Comparison of ENCODE assay signal across 31 cellular contexts in genomic region chr14:37194698-37195097, GRCh38. TPM values are rescaled to one million over a fixed set of nuclear protein-coding genes. Genes with fewer than 3 reads are reported as not detected.
"Had no signal": no experiment of that assay in that cellular context is flagged by ENCODE, and none has a peak within 500 bp of the region (broad histone marks: within the 10 kb centered on the region; RNA-seq: fewer than 3 reads in every experiment).

No MANE protein-coding gene starts in this region.

- H3K27me3 ChIP-seq: brain microvascular endothelial cell, esophagus squamous epithelium, neural progenitor cell, tibial nerve had no signal

- H3K36me3 ChIP-seq: brain microvascular endothelial cell, esophagus squamous epithelium, left lung, lower lobe of right lung, neural progenitor cell, spleen, tibial nerve, WERI-Rb-1 had no signal

- H3K9me3 ChIP-seq: esophagus squamous epithelium, left lung, lower lobe of right lung, psoas muscle had no signal

- H2AFZ ChIP-seq: neural progenitor cell, parathyroid adenoma had no signal

- H3K4me3 ChIP-seq: esophagus squamous epithelium, left lung, lower lobe of right lung, neural progenitor cell, psoas muscle, spleen, tibial nerve had no signal

- H3K9ac ChIP-seq: neural progenitor cell, parathyroid adenoma had no signal

- H3K27ac ChIP-seq: brain microvascular endothelial cell, esophagus squamous epithelium, left lung, lower lobe of right lung, neural progenitor cell, parathyroid adenoma, psoas muscle, spleen, tibial nerve, WERI-Rb-1 had no signal

- FAIRE-seq: astrocyte, frontal cortex, islet of Langerhans, TTC549 had no signal

- DNase-seq: activated CD4-positive, alpha-beta T cell treated with anti-CD3 and anti-CD28 coated beads, Interleukin-2, amount 10 ng/mL, durations not matched to agents 24 days and 14 days; activated CD4-positive, CD25-positive, alpha-beta regulatory T cell treated with anti-CD3 and anti-CD28 coated beads, Interleukin-2, amount 50 U/mL, for 72 hours; activated CD8-positive, alpha-beta T cell treated with anti-CD3 and anti-CD28 coated beads for 36 hours; activated gamma-delta T cell treated with Interleukin-2 at 50 U/mL for 16 hours; activated naive CD4-positive, alpha-beta T cell treated with anti-CD3 and anti-CD28 coated beads, Interleukin-2, amount 50 U/mL, for 16 hours; activated T-cell treated with anti-CD3 and anti-CD28 coated beads, Interleukin-2, amount 50 U/mL, for 4 hours; amniotic stem cell; brain microvascular endothelial cell; central memory CD4-positive, alpha-beta T cell; endodermal cell; esophagus squamous epithelium; left lung; lower lobe of right lung; mesendoderm; natural killer cell; occipital lobe; psoas muscle; spleen; stimulated activated CD4-positive, alpha-beta T cell treated with anti-CD3 and anti-CD28 coated beads, Interleukin-2, amount 100 ng/mL, for 48 hours; stimulated activated naive CD4-positive, alpha-beta T cell treated with Interleukin-2 at 50 U/mL for 16 hours; T-helper 9 cell; WERI-Rb-1 had no signal

- H3K4me2 ChIP-seq: neural progenitor cell had no signal

- H3K4me1 ChIP-seq: lower lobe of right lung, parathyroid adenoma had no signal

- ATAC-seq: activated CD8-positive, alpha-beta T cell treated with anti-CD3 and anti-CD28 coated beads for 36 hours; activated T-cell treated with anti-CD3 and anti-CD28 coated beads, Interleukin-2, amount 50 U/mL, for 4 hours; activated T-helper 17 cell treated with anti-CD3 and anti-CD28 coated beads, Interleukin-2, amount 50 U/mL, for 72 hours; left lung; lower lobe of right lung; natural killer cell; psoas muscle had no signal

RNA-seq across cellular contexts. Expression of gene MIPOL1, which starts 3.0 kb away (rescaled TPM):
- total RNA-seq: activated CD4-positive, alpha-beta T cell treated with anti-CD3 and anti-CD28 coated beads, Interleukin-2, amount 10 ng/mL, durations not matched to agents 24 days and 14 days; activated CD8-positive, alpha-beta T cell treated with anti-CD3 and anti-CD28 coated beads for 36 hours; natural killer cell had no signal

RNA-seq across cellular contexts. Expression of gene SLC25A21, which starts 22.3 kb away (rescaled TPM):
- total RNA-seq: activated CD4-positive, alpha-beta T cell treated with anti-CD3 and anti-CD28 coated beads, Interleukin-2, amount 10 ng/mL, durations not matched to agents 24 days and 14 days; activated CD8-positive, alpha-beta T cell treated with anti-CD3 and anti-CD28 coated beads for 36 hours; activated T-cell treated with anti-CD3 and anti-CD28 coated beads, Interleukin-2, amount 50 U/mL, for 4 hours; activated T-helper 17 cell treated with anti-CD3 and anti-CD28 coated beads, Interleukin-2, amount 50 U/mL, for 72 hours; mononuclear cell; natural killer cell had no signal
